In the genomic region with DNA sequence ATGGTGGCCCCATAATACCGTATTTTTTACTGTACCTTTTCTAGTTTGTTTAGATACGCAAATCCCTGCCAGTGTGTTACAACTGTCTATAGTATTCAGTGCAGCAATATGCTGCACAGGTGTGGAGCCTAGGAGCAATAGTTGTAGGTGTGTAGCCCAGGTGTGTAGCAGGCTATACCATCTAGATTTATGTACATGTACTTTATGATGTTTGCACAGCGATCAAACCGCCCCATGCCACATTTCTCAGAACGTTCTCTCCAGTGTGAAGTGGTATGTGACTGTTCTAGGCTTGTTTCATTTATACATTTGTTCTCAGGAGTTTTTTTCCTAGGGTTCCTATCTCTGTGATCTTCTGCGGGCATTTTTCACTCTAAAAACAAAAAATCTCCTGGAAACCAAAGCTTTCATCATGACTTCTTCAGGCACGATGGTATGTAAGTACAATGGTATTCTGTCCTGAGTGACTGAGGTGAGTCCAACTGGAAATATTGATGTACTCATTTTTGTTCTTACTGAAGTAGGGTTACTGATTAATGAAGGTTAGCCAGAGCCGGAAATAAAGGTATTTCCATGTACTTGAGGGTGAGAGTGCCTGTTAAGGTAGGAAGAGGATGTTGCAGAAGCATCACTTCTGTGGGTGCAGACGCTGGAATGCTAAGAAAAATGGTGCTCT, we compare ENCODE assay signal across 20 cellular contexts.
DNase-seq lines count a peak whose midpoint lies in the region; ATAC-seq, FAIRE-seq and TF ChIP-seq lines count a peak whose summit lies in the region.
"Had no signal": no experiment of that assay in that cellular context is flagged by ENCODE, and none has a peak within 500 bp of the region (broad histone marks: within the 10 kb centered on the region; RNA-seq: fewer than 3 reads in every experiment).

No MANE protein-coding gene starts in this region.

- TF ChIP-seq CTCF in WTC11 (IDR thresholded peaks at IDR 0.05) (no peak), pancreas (IDR thresholded peaks at IDR 0.05) (no peak)

- CTCF ChIA-PET in WTC11 (lab: Charles Lee), result no interaction called here

- POLR2A ChIA-PET in WTC11 (lab: Charles Lee), result no interaction called here

- DNase-seq in Caki2 (ENCODE audit: low read depth) (peak; percentile 81), WTC11 (ENCODE audit: low spot score) (no peak), left colon (peak; percentile 58 to 80), pancreas (no peak), caudate nucleus (lab: John Stamatoyannopoulos, UW) (no peak), OCI-M1 (lab: John Stamatoyannopoulos, UW) (no peak)
- DNase-seq in activated CD4-positive, alpha-beta T cell treated with anti-CD3 and anti-CD28 coated beads for 48 hours, result no peak
- DNase-seq: activated CD4-positive, alpha-beta T cell treated with anti-CD3 and anti-CD28 coated beads for 36 hours; activated naive CD8-positive, alpha-beta T cell treated with anti-CD3 and anti-CD28 coated beads, Interleukin-2, amount 10 ng/mL, durations not matched to agents 7 days and 5 days; COR-L47; left cardiac atrium; NCI-H1092; NCI-H187 treated with DMSO at 0.1 percent for 48 hours; SHP77 treated with DMSO at 0.1 percent for 48 hours; spleen; stimulated activated CD4-positive, alpha-beta T cell treated with anti-CD3 and anti-CD28 coated beads, Interleukin-4, amount 100 ng/mL, for 24 hours; stimulated activated naive CD8-positive, alpha-beta T cell treated with anti-CD3 and anti-CD28 coated beads, Interleukin-15, Interleukin-2, amounts not matched to agents 100 U/mL and 50 U/mL, for 24 hours; thyroid gland had no signal

- peaks cover 6% of the 10 kb centered on the region for H3K9me3 Mint-ChIP-seq in WTC11
- H3K9me3 Mint-ChIP-seq: activated naive CD8-positive, alpha-beta T cell treated with anti-CD3 and anti-CD28 coated beads, Interleukin-2, amount 10 ng/mL, durations not matched to agents 7 days and 5 days had no signal

- no peak for FAIRE-seq in pancreas (lab: Jason Lieb, UNC)

- no peaks in the 10 kb centered on the region for H3K27me3 ChIP-seq in pancreas
- H3K27me3 ChIP-seq: spleen, thyroid gland had no signal

- H3K4me3 Mint-ChIP-seq in WTC11, result no peak overlapping the region
- H3K4me3 Mint-ChIP-seq: activated CD4-positive, alpha-beta T cell treated with anti-CD3 and anti-CD28 coated beads for 36 hours; activated naive CD8-positive, alpha-beta T cell treated with anti-CD3 and anti-CD28 coated beads, Interleukin-2, amount 10 ng/mL, durations not matched to agents 7 days and 5 days; GM23338 had no signal

- no peaks in the 10 kb centered on the region for H3K36me3 ChIP-seq in pancreas

- no peaks in the 10 kb centered on the region; the same call in 1 of the 2 replicates for H3K27me3 Mint-ChIP-seq in WTC11 (ENCODE audit: low read depth)
- H3K27me3 Mint-ChIP-seq: activated CD4-positive, alpha-beta T cell treated with anti-CD3 and anti-CD28 coated beads for 36 hours; activated naive CD8-positive, alpha-beta T cell treated with anti-CD3 and anti-CD28 coated beads, Interleukin-2, amount 10 ng/mL, durations not matched to agents 7 days and 5 days had no signal

- peak overlapping the region; percentile 85 for H3K27ac Mint-ChIP-seq in WTC11
- H3K27ac Mint-ChIP-seq: activated CD4-positive, alpha-beta T cell treated with anti-CD3 and anti-CD28 coated beads for 36 hours; activated naive CD8-positive, alpha-beta T cell treated with anti-CD3 and anti-CD28 coated beads, Interleukin-2, amount 10 ng/mL, durations not matched to agents 7 days and 5 days; GM23338 had no signal

- H3K4me3 ChIP-seq in pancreas, result no peak overlapping the region
- H3K4me3 ChIP-seq: GM23338, spleen, thyroid gland had no signal

- no peaks in the 10 kb centered on the region for H3K9me3 ChIP-seq in pancreas
- H3K9me3 ChIP-seq: spleen, thyroid gland had no signal

- ATAC-seq in WTC11 (no peak), left colon (peak; percentile 87), pancreas (peak; percentile 46 to 78 (median 70)), HG02840 (IDR thresholded peaks at IDR 0.05; ENCODE audit: low FRiP score, unreplicated experiment) (no peak)
- ATAC-seq: activated CD4-positive, alpha-beta T cell treated with anti-CD3 and anti-CD28 coated beads for 36 hours; left cardiac atrium; stimulated activated naive CD8-positive, alpha-beta T cell treated with anti-CD3 and anti-CD28 coated beads, Interleukin-15, Interleukin-2, amounts not matched to agents 100 U/mL and 50 U/mL, for 24 hours had no signal

- no peaks in the 10 kb centered on the region for H3K4me1 Mint-ChIP-seq in WTC11
- H3K4me1 Mint-ChIP-seq: activated CD4-positive, alpha-beta T cell treated with anti-CD3 and anti-CD28 coated beads for 36 hours; activated naive CD8-positive, alpha-beta T cell treated with anti-CD3 and anti-CD28 coated beads, Interleukin-2, amount 10 ng/mL, durations not matched to agents 7 days and 5 days; GM23338 had no signal

- in situ Hi-C loops in Caki2 (cut with HindIII; ENCODE audit: low pct_unique_long_range_greater_than_20kb, low sequenced_read_pairs), result loop anchor here (25.0 kb wide), 1 partner anchor 275 kb away; the partner anchor contains the start of gene APP

- intact Hi-C loops in left colon (cut with DNase I, micrococcal nuclease), result loop anchor here (10.0 kb wide), 1 partner anchor 827 kb away; no protein-coding TSS in a partner anchor
- intact Hi-C loops in pancreas (cut with DNase I), result loop anchor here in 1 of 3 donors (5.0 to 10.0 kb wide), 2 partner anchors 287 to 830 kb away; partner anchors contain the start of gene APP

- no peaks in the 10 kb centered on the region for H3K4me1 ChIP-seq in pancreas
- H3K4me1 ChIP-seq: spleen had no signal

- H3K27ac ChIP-seq in pancreas (no peak overlapping the region), caudate nucleus (ENCODE audit: low read depth, low read length) (no peak overlapping the region)
- H3K27ac ChIP-seq: spleen, thyroid gland had no signal

- WGBS in pancreas, 2 donors, result 68 to 73% methylated on average over 9 of the region's 9 CpGs

- H3K36me3 Mint-ChIP-seq in WTC11, result peaks cover 77% of the 10 kb centered on the region

TF ChIP-seq in WTC11, 78 proteins besides CTCF, POLR2A, EP300 and RAD21 (continues in another document):
- TF ChIP-seq ZNF396 (CRISPR knock-in tag; IDR thresholded peaks at IDR 0.05; ENCODE audit: borderline replicate concordance) (no peak), NFATC4 (CRISPR knock-in tag; IDR thresholded peaks at IDR 0.05) (no peak), AR (CRISPR knock-in tag; IDR thresholded peaks at IDR 0.05) (no peak), MXD4 (CRISPR knock-in tag; IDR thresholded peaks at IDR 0.05; ENCODE audit: borderline replicate concordance) (no peak), GTF2I (CRISPR knock-in tag; conservative IDR thresholded peaks at IDR 0.05) (no peak), KAT7 (CRISPR knock-in tag; IDR thresholded peaks at IDR 0.05; ENCODE audit: borderline replicate concordance) (no peak), E2F1 (CRISPR knock-in tag; IDR thresholded peaks at IDR 0.05) (no peak), TCF7 (CRISPR knock-in tag; IDR thresholded peaks at IDR 0.05; ENCODE audit: low read depth) (no peak), ATF3 (CRISPR knock-in tag; conservative IDR thresholded peaks at IDR 0.05) (no peak), SP1 (CRISPR knock-in tag; conservative IDR thresholded peaks at IDR 0.05) (no peak), CREB1 (CRISPR knock-in tag; IDR thresholded peaks at IDR 0.05) (no peak), ELF4 (CRISPR knock-in tag; IDR thresholded peaks at IDR 0.05; ENCODE audit: low read depth) (no peak), HMGA2 (CRISPR knock-in tag; IDR thresholded peaks at IDR 0.05) (no peak)
- TF ChIP-seq, protein P1, sequence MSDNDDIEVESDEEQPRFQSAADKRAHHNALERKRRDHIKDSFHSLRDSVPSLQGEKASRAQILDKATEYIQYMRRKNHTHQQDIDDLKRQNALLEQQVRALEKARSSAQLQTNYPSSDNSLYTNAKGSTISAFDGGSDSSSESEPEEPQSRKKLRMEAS (CRISPR knock-in tag; IDR thresholded peaks at IDR 0.05), result no peak

Comparison
In these comparisons a context has a peak if more than half of its experiments do, and no peak if none do; other contexts are left out.
1. DNase-seq: peak in Caki2 (single experiment) and left colon (2 of 2); none in WTC11 (single experiment), pancreas (0 of 6), caudate nucleus (0 of 61), activated CD4-positive, alpha-beta T cell treated with anti-CD3 and anti-CD28 coated beads for 48 hours (single experiment) and OCI-M1 (single experiment).
2. ATAC-seq: peak in left colon (single experiment) and pancreas (4 of 4); none in WTC11 (single experiment) and HG02840 (single experiment).